7 cellular contexts compared by ENCODE assay signal in the genomic region with DNA sequence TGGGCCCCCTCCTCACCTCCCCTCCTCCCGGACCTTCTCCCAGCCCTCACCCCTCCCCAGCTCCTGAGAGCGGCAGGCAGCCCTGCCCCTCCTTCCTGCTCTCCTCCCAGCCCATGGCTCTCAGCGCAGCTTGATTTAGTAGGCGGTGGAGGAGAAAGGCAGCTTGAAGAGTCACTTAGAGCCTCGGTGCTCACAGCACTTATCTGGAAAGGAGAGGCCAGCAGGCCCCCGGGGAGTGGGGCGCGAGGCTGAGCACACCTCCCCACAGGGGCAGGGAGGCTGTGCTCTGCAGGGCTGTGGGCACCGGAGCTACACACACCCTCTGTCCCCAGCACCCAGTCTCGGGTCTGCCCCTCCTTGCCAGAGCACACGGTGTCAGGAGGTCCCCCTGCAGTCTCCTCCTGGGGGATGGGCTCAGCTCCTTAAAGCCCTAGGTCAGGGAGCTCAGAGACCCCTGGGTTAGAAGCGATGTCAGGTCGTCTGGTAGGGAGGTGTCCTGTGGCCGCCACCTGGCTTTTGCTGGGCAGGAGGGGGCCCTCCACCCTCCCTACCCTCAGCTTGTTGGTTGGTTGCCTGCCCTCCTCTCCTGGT.
DNase-seq lines count a peak whose midpoint lies in the region; ATAC-seq, FAIRE-seq and TF ChIP-seq lines count a peak whose summit lies in the region.

No MANE protein-coding gene starts in this region.

- no peaks in the 10 kb centered on the region for H4K20me1 ChIP-seq in neural cell (ENCODE audit: insufficient read depth)

- H3K9me2 ChIP-seq in neural cell (ENCODE audit: insufficient read depth, low read length), result no peaks in the 10 kb centered on the region

- H3K9me3 ChIP-seq in neural cell (ENCODE audit: low read length), result no peaks in the 10 kb centered on the region

- no peak for TF ChIP-seq EP300 in neural cell (conservative IDR thresholded peaks at IDR 0.05; ENCODE audit: poor library complexity, severe bottlenecking)

- peak overlapping the region; percentile 81 for H3K4me2 ChIP-seq in neural cell (ENCODE audit: low read length)

- H3K27ac ChIP-seq in neural cell (ENCODE audit: low read length), result peak overlapping the region; percentile 98

- H2AFZ ChIP-seq in neural cell (ENCODE audit: low read depth, low read length), result peak overlapping the region; percentile 41

- no peak for TF ChIP-seq POLR2A in GM12891 (IDR thresholded peaks at IDR 0.05; ENCODE audit: low read depth, low read length)

- no peaks in the 10 kb centered on the region for H3K27me3 ChIP-seq in neural cell (ENCODE audit: insufficient read depth, low read depth, low read length)

- H3K79me2 ChIP-seq in neural cell (replicated peaks; ENCODE audit: insufficient read depth, low read length), result peaks cover 19% of the 10 kb centered on the region

- H3F3A ChIP-seq in neural cell (ENCODE audit: insufficient read depth, low read length, poor library complexity, severe bottlenecking), result no peaks in the 10 kb centered on the region

- DNase-seq in GM12891 (ENCODE audit: insufficient read length, low spot score) (no peak), NCI-H2171 (lab: John Stamatoyannopoulos, UW) (peak; percentile 68), ecto neural progenitor cell (ENCODE audit: low spot score) (peak; percentile 86)

- no peak for TF ChIP-seq RAD21 in neural cell (conservative IDR thresholded peaks at IDR 0.05)

- TF ChIP-seq CTCF in neural cell (IDR thresholded peaks at IDR 0.05; ENCODE audit: poor library complexity, severe bottlenecking), result no peak

- H3K36me3 ChIP-seq in neural cell (ENCODE audit: insufficient read depth, low read length), result no peaks in the 10 kb centered on the region

- peak; percentile 23 for FAIRE-seq in GM12891 (lab: Jason Lieb, UNC)

- ATAC-seq in HG03520 (IDR thresholded peaks at IDR 0.05; ENCODE audit: unreplicated experiment) (no peak), GM18858 (IDR thresholded peaks at IDR 0.05; ENCODE audit: unreplicated experiment) (no peak), HG03139 (IDR thresholded peaks at IDR 0.05; ENCODE audit: unreplicated experiment) (no peak)

- peak overlapping the region; percentile 86 for H3K9ac ChIP-seq in neural cell (ENCODE audit: low read length)

- peak overlapping the region; percentile 70 for H3K4me3 ChIP-seq in neural cell (ENCODE audit: low read length)

TF ChIP-seq in GM12891, 5 proteins besides CTCF, POLR2A, EP300 and RAD21:
- no peak for TF ChIP-seq POLR2AphosphoS5 (IDR thresholded peaks at IDR 0.05; ENCODE audit: low read depth, low read length)
- no peak for TF ChIP-seq TAF1 (IDR thresholded peaks at IDR 0.05; ENCODE audit: low read depth, low read length)
- TF ChIP-seq POU2F2 (IDR thresholded peaks at IDR 0.05; ENCODE audit: low read depth, low read length), result no peak
- TF ChIP-seq PAX5 (IDR thresholded peaks at IDR 0.05; ENCODE audit: insufficient read depth, low read length, severe bottlenecking), result no peak
- TF ChIP-seq SPI1 (IDR thresholded peaks at IDR 0.05; ENCODE audit: low read depth, low read length), result no peak
TF ChIP-seq in GM12891: peak in this region for 0.

TF ChIP-seq in neural cell, 6 proteins besides CTCF, POLR2A, EP300 and RAD21:
- no peak for TF ChIP-seq EZH2 (IDR thresholded peaks at IDR 0.05; ENCODE audit: borderline replicate concordance, insufficient read depth, low read length, poor library complexity, severe bottlenecking)
- TF ChIP-seq SMC3 (conservative IDR thresholded peaks at IDR 0.05; ENCODE audit: poor library complexity), result peak; percentile 58
- TF ChIP-seq MXI1 (conservative IDR thresholded peaks at IDR 0.05; ENCODE audit: poor library complexity, severe bottlenecking), result peak; percentile 47
- peak; percentile 19 for TF ChIP-seq TAF1 (IDR thresholded peaks at IDR 0.05; ENCODE audit: low read depth)
- TF ChIP-seq, protein P1, sequence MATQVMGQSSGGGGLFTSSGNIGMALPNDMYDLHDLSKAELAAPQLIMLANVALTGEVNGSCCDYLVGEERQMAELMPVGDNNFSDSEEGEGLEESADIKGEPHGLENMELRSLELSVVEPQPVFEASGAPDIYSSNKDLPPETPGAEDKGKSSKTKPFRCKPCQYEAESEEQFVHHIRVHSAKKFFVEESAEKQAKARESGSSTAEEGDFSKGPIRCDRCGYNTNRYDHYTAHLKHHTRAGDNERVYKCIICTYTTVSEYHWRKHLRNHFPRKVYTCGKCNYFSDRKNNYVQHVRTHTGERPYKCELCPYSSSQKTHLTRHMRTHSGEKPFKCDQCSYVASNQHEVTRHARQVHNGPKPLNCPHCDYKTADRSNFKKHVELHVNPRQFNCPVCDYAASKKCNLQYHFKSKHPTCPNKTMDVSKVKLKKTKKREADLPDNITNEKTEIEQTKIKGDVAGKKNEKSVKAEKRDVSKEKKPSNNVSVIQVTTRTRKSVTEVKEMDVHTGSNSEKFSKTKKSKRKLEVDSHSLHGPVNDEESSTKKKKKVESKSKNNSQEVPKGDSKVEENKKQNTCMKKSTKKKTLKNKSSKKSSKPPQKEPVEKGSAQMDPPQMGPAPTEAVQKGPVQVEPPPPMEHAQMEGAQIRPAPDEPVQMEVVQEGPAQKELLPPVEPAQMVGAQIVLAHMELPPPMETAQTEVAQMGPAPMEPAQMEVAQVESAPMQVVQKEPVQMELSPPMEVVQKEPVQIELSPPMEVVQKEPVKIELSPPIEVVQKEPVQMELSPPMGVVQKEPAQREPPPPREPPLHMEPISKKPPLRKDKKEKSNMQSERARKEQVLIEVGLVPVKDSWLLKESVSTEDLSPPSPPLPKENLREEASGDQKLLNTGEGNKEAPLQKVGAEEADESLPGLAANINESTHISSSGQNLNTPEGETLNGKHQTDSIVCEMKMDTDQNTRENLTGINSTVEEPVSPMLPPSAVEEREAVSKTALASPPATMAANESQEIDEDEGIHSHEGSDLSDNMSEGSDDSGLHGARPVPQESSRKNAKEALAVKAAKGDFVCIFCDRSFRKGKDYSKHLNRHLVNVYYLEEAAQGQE (IDR thresholded peaks at IDR 0.05; ENCODE audit: borderline replicate concordance), result peak; percentile 78
- TF ChIP-seq POLR2AphosphoS5 (IDR thresholded peaks at IDR 0.05), result peak; percentile 79
